Comparison of ENCODE assay signal across 1 cellular context in genomic region chr4:105708376-105709080, GRCh38.
TF ChIP-seq lines count a peak whose summit lies in the region.

A gene with protein sequence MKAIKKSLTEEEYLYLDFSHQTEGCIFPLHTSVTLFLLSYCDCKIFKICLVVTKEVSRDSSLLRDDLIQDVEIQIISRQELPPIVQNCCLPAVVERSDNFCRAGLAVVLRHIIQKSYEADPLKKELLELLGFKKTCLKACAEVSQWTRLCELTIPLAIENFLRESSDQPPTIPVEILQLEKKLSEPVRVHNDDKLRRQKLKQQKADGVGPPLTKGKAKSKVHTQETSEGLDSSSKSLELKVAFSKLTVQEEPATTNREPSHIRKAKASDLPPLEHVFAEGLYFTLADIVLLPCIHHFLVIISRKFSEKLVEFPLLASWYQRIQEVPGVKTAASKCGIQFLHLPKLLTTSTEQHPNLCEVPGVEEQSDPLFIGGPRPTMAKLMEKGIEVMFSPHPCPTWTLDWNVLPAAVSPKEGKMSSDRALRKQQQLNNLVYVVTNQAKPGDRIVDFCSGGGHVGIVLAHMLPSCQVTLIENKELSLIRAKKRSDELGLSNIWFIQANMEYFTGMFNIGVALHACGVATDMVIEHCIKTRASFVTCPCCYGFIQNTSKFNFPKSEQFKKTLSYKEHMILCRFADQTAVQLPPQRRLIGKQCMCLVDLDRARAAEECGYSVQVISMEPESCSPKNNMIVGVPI (plus strand): TSS chr4:105708784. CDS start chr4:105717614, 8,830 bp downstream.
A gene with protein sequence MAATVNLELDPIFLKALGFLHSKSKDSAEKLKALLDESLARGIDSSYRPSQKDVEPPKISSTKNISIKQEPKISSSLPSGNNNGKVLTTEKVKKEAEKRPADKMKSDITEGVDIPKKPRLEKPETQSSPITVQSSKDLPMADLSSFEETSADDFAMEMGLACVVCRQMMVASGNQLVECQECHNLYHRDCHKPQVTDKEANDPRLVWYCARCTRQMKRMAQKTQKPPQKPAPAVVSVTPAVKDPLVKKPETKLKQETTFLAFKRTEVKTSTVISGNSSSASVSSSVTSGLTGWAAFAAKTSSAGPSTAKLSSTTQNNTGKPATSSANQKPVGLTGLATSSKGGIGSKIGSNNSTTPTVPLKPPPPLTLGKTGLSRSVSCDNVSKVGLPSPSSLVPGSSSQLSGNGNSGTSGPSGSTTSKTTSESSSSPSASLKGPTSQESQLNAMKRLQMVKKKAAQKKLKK (minus strand): TSS chr4:105708689. CDS start chr4:105700005, 8,684 bp downstream.

TF ChIP-seq in K562, 482 proteins besides CTCF, POLR2A, EP300 and RAD21 (continued from another document and continues in another):
- TF ChIP-seq ZNF318 (IDR thresholded peaks at IDR 0.05; ENCODE audit: borderline replicate concordance in 1 of 2, low read depth in 1 of 2) (no peak), MTA3 (IDR thresholded peaks at IDR 0.05; ENCODE audit: borderline replicate concordance) (peak; percentile 69; the same call in 1 of the 2 replicates), HBP1 (CRISPR knock-in tag; IDR thresholded peaks at IDR 0.05) (peak; percentile 65; the same call in 1 of the 2 replicates), BRD4 (IDR thresholded peaks at IDR 0.05) (peak; percentile 73; the same call in 1 of the 2 replicates), CBX2 (IDR thresholded peaks at IDR 0.05; ENCODE audit: insufficient read depth, low read length, poor library complexity, severe bottlenecking) (no peak), HMG20B (CRISPR knock-in tag; IDR thresholded peaks at IDR 0.05) (no peak), ZNF699 (CRISPR knock-in tag; IDR thresholded peaks at IDR 0.05; ENCODE audit: insufficient replicate concordance) (no peak), RUNX1 (IDR thresholded peaks at IDR 0.05; ENCODE audit: low read depth) (peak; percentile 73; the same call in 1 of the 2 replicates), ZNF24 (IDR thresholded peaks at IDR 0.05) (peak; percentile 84), CBX3 (IDR thresholded peaks at IDR 0.05; ENCODE audit: borderline replicate concordance in 1 of 2, low read length in 2 of 2) (peak in 1 of 2 experiments; percentile 97; a peak in 2 of 3 replicates), EWSR1 (IDR thresholded peaks at IDR 0.05; ENCODE audit: borderline replicate concordance, low read depth, partially characterized antibody) (no peak), NR1H2 (CRISPR knock-in tag; IDR thresholded peaks at IDR 0.05) (0 out of 2 replicates have a peak, but pooled peaks have one; percentile 6), TAF9B (IDR thresholded peaks at IDR 0.05; ENCODE audit: partially characterized antibody) (peak; percentile 97), ZNF444 (CRISPR knock-in tag; IDR thresholded peaks at IDR 0.05) (no peak), HNRNPK (IDR thresholded peaks at IDR 0.05; ENCODE audit: low read depth, low read length, poor library complexity, severe bottlenecking) (no peak), TAL1 (IDR thresholded peaks at IDR 0.05) (0 out of 2 replicates have a peak, but pooled peaks have one; percentile 29), SMARCC2 (IDR thresholded peaks at IDR 0.05; ENCODE audit: low read depth) (no peak), CREBBP (IDR thresholded peaks at IDR 0.05; ENCODE audit: low read depth, low read length) (no peak), CHD4 (IDR thresholded peaks at IDR 0.05; ENCODE audit: insufficient read depth, insufficient replicate concordance, low read depth, low read length, poor library complexity, severe bottlenecking) (no peak), EHMT2 (IDR thresholded peaks at IDR 0.05) (no peak), ZNF124 (CRISPR knock-in tag; IDR thresholded peaks at IDR 0.05) (0 out of 2 replicates have a peak, but pooled peaks have one; percentile 45), ZNF695 (CRISPR knock-in tag; IDR thresholded peaks at IDR 0.05) (no peak), ZNF584 (CRISPR knock-in tag; IDR thresholded peaks at IDR 0.05; ENCODE audit: low read depth) (no peak), ZNF639 (CRISPR knock-in tag; conservative IDR thresholded peaks at IDR 0.05 in 1 of 2, IDR thresholded peaks at IDR 0.05 in 1 of 2) (peak in 1 of 2 experiments; percentile 100; a peak in 3 of 4 replicates), NONO (IDR thresholded peaks at IDR 0.05; ENCODE audit: low read depth in 2 of 2, low read length in 1 of 2) (peak in 1 of 2 experiments; percentile 80; a peak in 1 of 4 replicates), ZKSCAN1 (IDR thresholded peaks at IDR 0.05; ENCODE audit: low read depth, low read length) (peak; percentile 89), MTA1 (IDR thresholded peaks at IDR 0.05; ENCODE audit: borderline replicate concordance) (peak; percentile 68; the same call in 1 of the 2 replicates)
- TF ChIP-seq, protein P1, sequence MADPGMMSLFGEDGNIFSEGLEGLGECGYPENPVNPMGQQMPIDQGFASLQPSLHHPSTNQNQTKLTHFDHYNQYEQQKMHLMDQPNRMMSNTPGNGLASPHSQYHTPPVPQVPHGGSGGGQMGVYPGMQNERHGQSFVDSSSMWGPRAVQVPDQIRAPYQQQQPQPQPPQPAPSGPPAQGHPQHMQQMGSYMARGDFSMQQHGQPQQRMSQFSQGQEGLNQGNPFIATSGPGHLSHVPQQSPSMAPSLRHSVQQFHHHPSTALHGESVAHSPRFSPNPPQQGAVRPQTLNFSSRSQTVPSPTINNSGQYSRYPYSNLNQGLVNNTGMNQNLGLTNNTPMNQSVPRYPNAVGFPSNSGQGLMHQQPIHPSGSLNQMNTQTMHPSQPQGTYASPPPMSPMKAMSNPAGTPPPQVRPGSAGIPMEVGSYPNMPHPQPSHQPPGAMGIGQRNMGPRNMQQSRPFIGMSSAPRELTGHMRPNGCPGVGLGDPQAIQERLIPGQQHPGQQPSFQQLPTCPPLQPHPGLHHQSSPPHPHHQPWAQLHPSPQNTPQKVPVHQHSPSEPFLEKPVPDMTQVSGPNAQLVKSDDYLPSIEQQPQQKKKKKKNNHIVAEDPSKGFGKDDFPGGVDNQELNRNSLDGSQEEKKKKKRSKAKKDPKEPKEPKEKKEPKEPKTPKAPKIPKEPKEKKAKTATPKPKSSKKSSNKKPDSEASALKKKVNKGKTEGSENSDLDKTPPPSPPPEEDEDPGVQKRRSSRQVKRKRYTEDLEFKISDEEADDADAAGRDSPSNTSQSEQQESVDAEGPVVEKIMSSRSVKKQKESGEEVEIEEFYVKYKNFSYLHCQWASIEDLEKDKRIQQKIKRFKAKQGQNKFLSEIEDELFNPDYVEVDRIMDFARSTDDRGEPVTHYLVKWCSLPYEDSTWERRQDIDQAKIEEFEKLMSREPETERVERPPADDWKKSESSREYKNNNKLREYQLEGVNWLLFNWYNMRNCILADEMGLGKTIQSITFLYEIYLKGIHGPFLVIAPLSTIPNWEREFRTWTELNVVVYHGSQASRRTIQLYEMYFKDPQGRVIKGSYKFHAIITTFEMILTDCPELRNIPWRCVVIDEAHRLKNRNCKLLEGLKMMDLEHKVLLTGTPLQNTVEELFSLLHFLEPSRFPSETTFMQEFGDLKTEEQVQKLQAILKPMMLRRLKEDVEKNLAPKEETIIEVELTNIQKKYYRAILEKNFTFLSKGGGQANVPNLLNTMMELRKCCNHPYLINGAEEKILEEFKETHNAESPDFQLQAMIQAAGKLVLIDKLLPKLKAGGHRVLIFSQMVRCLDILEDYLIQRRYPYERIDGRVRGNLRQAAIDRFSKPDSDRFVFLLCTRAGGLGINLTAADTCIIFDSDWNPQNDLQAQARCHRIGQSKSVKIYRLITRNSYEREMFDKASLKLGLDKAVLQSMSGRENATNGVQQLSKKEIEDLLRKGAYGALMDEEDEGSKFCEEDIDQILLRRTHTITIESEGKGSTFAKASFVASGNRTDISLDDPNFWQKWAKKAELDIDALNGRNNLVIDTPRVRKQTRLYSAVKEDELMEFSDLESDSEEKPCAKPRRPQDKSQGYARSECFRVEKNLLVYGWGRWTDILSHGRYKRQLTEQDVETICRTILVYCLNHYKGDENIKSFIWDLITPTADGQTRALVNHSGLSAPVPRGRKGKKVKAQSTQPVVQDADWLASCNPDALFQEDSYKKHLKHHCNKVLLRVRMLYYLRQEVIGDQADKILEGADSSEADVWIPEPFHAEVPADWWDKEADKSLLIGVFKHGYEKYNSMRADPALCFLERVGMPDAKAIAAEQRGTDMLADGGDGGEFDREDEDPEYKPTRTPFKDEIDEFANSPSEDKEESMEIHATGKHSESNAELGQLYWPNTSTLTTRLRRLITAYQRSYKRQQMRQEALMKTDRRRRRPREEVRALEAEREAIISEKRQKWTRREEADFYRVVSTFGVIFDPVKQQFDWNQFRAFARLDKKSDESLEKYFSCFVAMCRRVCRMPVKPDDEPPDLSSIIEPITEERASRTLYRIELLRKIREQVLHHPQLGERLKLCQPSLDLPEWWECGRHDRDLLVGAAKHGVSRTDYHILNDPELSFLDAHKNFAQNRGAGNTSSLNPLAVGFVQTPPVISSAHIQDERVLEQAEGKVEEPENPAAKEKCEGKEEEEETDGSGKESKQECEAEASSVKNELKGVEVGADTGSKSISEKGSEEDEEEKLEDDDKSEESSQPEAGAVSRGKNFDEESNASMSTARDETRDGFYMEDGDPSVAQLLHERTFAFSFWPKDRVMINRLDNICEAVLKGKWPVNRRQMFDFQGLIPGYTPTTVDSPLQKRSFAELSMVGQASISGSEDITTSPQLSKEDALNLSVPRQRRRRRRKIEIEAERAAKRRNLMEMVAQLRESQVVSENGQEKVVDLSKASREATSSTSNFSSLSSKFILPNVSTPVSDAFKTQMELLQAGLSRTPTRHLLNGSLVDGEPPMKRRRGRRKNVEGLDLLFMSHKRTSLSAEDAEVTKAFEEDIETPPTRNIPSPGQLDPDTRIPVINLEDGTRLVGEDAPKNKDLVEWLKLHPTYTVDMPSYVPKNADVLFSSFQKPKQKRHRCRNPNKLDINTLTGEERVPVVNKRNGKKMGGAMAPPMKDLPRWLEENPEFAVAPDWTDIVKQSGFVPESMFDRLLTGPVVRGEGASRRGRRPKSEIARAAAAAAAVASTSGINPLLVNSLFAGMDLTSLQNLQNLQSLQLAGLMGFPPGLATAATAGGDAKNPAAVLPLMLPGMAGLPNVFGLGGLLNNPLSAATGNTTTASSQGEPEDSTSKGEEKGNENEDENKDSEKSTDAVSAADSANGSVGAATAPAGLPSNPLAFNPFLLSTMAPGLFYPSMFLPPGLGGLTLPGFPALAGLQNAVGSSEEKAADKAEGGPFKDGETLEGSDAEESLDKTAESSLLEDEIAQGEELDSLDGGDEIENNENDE (IDR thresholded peaks at IDR 0.05; ENCODE audit: low read depth, low read length) = peak; percentile 78
